1 cellular context compared by ENCODE assay signal in genomic region chr2:186950694-186951093, GRCh38.
TF ChIP-seq lines count a peak whose summit lies in the region.

No MANE protein-coding gene starts in this region.

TF ChIP-seq in GM23338, 12 proteins besides CTCF, POLR2A, EP300 and RAD21 (continued from another document):
- TF ChIP-seq REST (IDR thresholded peaks at IDR 0.05; ENCODE audit: unreplicated experiment) (no peak), EZH2phosphoT487 (IDR thresholded peaks at IDR 0.05; ENCODE audit: unreplicated experiment) (no peak), ETS1 (IDR thresholded peaks at IDR 0.05) (no peak), STAT1 (IDR thresholded peaks at IDR 0.05; ENCODE audit: unreplicated experiment) (no peak), NANOG (IDR thresholded peaks at IDR 0.05; ENCODE audit: borderline replicate concordance) (no peak), ZNF114 (CRISPR knock-in tag; IDR thresholded peaks at IDR 0.05) (no peak)
